8 cellular contexts compared by ENCODE assay signal in the genomic region with DNA sequence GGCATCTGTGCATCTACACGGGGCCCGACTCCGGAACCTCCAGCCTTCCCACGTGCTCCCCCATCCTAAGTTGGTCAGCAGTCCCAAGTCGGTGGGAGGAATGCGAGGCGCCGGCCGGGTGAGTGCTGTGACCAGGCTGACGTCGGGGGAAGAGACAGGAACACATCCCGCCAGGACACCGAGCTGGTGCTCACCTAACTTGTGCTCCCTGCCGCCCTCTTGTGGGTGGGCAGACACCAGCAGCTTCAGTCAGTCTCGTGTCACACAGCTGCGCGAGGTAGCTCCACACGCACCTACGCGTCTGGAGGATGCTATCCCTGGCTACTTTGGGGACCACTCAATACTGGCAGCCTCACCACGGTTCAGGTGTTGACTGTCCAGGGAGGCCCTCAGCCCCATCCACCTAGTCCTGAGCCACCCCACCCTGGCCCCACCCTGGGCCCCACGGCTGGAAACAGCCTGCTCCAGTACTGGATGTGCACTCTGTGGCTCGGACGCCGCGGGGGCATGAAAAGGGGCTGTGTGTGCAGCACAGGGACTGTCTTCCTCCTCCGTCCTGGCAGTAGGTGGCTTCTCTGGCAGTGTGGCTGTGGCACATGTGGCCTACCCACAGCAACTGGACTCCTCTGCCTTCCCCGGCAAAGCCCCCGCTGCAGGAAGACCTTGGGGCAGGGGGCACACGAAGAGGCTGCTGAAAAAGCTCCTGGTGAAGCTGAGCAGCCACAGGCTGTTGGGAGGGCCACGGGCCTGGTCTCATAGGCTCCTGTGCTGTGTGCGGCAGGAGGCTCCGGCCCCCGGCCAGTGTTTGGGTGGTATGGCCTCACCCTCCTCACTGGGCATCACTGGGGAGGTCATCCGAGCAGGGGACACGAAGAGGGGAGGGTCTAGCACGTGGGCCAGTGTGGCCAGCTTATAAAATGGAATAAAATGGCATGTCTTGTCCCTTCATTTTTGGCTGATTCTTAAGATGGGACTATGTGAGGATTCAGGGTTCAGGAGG. TPM values are rescaled to one million over a fixed set of nuclear protein-coding genes. Genes with fewer than 3 reads are reported as not detected.
DNase-seq lines count a peak whose midpoint lies in the region; ATAC-seq and TF ChIP-seq lines count a peak whose summit lies in the region.

No MANE protein-coding gene starts in this region.

- no peak for ATAC-seq in HG02571 (IDR thresholded peaks at IDR 0.05; ENCODE audit: unreplicated experiment)

- peak overlapping the region; percentile 77 for H3K27ac ChIP-seq in RWPE1

- DNase-seq in SIG-M5 treated with dmso at 0.1 percent for 504 hours (lab: John Stamatoyannopoulos, UW; ENCODE audit: unreplicated experiment) = peak; percentile 63
- DNase-seq in SIG-M5 (lab: John Stamatoyannopoulos, UW) = no peak
- DNase-seq in RWPE1 (ENCODE audit: low spot score) = no peak
- DNase-seq in activated gamma-delta T cell (lab: John Stamatoyannopoulos, UW) = peak; percentile 24
- DNase-seq in cardiac septum (ENCODE audit: low spot score) = peak; percentile 86
- peak; percentile 48 to 72 (median 67) for DNase-seq in stimulated activated CD4-positive, alpha-beta T cell treated with anti-CD3 and anti-CD28 coated beads, Interleukin-12 subunit alpha, Interleukin-12 subunit beta, amount 100 ng/mL, for 48 hours (ENCODE audit: low read depth in 2 of 3, low spot score in 1 of 3)
- DNase-seq in cortex of kidney (lab: John Stamatoyannopoulos, UW) = no peak

- CTCF ChIA-PET in RWPE1 (lab: Yijun Ruan, JAX) = interaction anchor here (0.5 to 2.0 kb wide), 5 partner anchors 12 to 275 kb away, joined by 3 to 13 read pairs (median 4); no protein-coding TSS in a partner anchor

- TF ChIP-seq CTCF in RWPE1 (conservative IDR thresholded peaks at IDR 0.05; ENCODE audit: low read depth) = peak; percentile 38

- POLR2A ChIA-PET in RWPE1 (lab: Yijun Ruan, JAX; ENCODE audit: low non-redundant PET) = no interaction called here

- intact Hi-C loops in cardiac septum (cut with DNase I) = no loop called here

RNA-seq across cellular contexts. Expression of gene BID, which starts 11.2 kb away (rescaled TPM):
- total RNA-seq in cardiac septum = 7.9 TPM

Comparison
In these comparisons a context has a peak if more than half of its experiments do, and no peak if none do; other contexts are left out.
1. DNase-seq: peak in SIG-M5 treated with dmso at 0.1 percent for 504 hours (single experiment), activated gamma-delta T cell (single experiment), cardiac septum (single experiment) and stimulated activated CD4-positive, alpha-beta T cell treated with anti-CD3 and anti-CD28 coated beads, Interleukin-12 subunit alpha, Interleukin-12 subunit beta, amount 100 ng/mL, for 48 hours (3 of 3); none in SIG-M5 (single experiment), RWPE1 (single experiment) and cortex of kidney (single experiment).